In genomic region chr5:135215617-135215995, GRCh38 we compare ENCODE assay signal across 27 cellular contexts.
A peak's percentile ranks its signal among the peaks of the same experiment; 100 is the strongest.
DNase-seq lines count a peak whose midpoint lies in the region; ATAC-seq, FAIRE-seq and TF ChIP-seq lines count a peak whose summit lies in the region.
"Had no signal": no experiment of that assay in that cellular context is flagged by ENCODE, and none has a peak within 500 bp of the region (broad histone marks: within the 10 kb centered on the region; RNA-seq: fewer than 3 reads in every experiment).

No MANE protein-coding gene starts in this region.

- H3K9me3 Mint-ChIP-seq in activated CD8-positive, alpha-beta memory T cell treated with anti-CD3 and anti-CD28 coated beads, Interleukin-2, amount 10 ng/mL, durations not matched to agents 7 days and 5 days (ENCODE audit: low read depth): no peaks in the 10 kb centered on the region
- no peaks in the 10 kb centered on the region for H3K9me3 Mint-ChIP-seq in stimulated activated naive B cell treated with anti-CD40 and anti-IgM and Interleukin-4, amounts not matched to agents 10 μg/mL and 1 μg/mL and 100 μg/mL, for 72 hours
- H3K9me3 Mint-ChIP-seq in effector memory CD8-positive, alpha-beta T cell: no peaks in the 10 kb centered on the region
- H3K9me3 Mint-ChIP-seq: activated naive CD4-positive, alpha-beta T cell treated with anti-CD3 and anti-CD28 coated beads, Interleukin-2, amount 10 ng/mL, durations not matched to agents 7 days and 5 days; activated T-cell treated with anti-CD3 and anti-CD28 coated beads, Interleukin-2, amount 50 U/mL, for 72 hours; GM23338; HFFc6 had no signal

- TF ChIP-seq POLR2A in HepG2 (IDR thresholded peaks at IDR 0.05; ENCODE audit: insufficient read depth in 1 of 2, low read depth in 2 of 2, low read length in 2 of 2): no peak

- no peak overlapping the region for H2AFZ ChIP-seq in HepG2 (ENCODE audit: low read length)
- H2AFZ ChIP-seq: GM23338 had no signal

- no peak overlapping the region for H3K27ac ChIP-seq in HepG2 (ENCODE audit: extremely low read length, insufficient read depth, low read length)
- H3K27ac ChIP-seq: brain microvascular endothelial cell, psoas muscle, sigmoid colon, SJSA1, VCaP had no signal

- H3K4me2 ChIP-seq in HepG2 (ENCODE audit: low read depth, low read length): no peak overlapping the region
- H3K4me2 ChIP-seq: GM23338 had no signal

- TF ChIP-seq CTCF in HepG2 (CRISPR knock-in tag; IDR thresholded peaks at IDR 0.05): no peak

- H3K79me2 ChIP-seq in HepG2 (ENCODE audit: insufficient read depth, low read length): no peaks in the 10 kb centered on the region

- CTCF ChIA-PET in activated CD8-positive, alpha-beta memory T cell treated with anti-CD3 and anti-CD28 coated beads, Interleukin-2, amount 10 ng/mL, durations not matched to agents 7 days and 5 days (lab: Charles Lee): no interaction called here
- CTCF ChIA-PET in HepG2 (lab: Yijun Ruan, JAX; ENCODE audit: low intra/inter-chr PET ratio, low total read pairs): no interaction called here

- peaks cover 11% of the 10 kb centered on the region for H3K27me3 Mint-ChIP-seq in activated CD8-positive, alpha-beta memory T cell treated with anti-CD3 and anti-CD28 coated beads, Interleukin-2, amount 10 ng/mL, durations not matched to agents 7 days and 5 days
- peaks cover 10 to 14% of the 10 kb centered on the region in 2 donors for H3K27me3 Mint-ChIP-seq in stimulated activated naive B cell treated with anti-CD40 and anti-IgM and Interleukin-4, amounts not matched to agents 10 μg/mL and 1 μg/mL and 100 μg/mL, for 72 hours
- peaks cover 22 to 46% of the 10 kb centered on the region in 2 donors for H3K27me3 Mint-ChIP-seq in effector memory CD8-positive, alpha-beta T cell

- ATAC-seq in activated CD8-positive, alpha-beta memory T cell treated with anti-CD3 and anti-CD28 coated beads, Interleukin-2, amount 10 ng/mL, durations not matched to agents 7 days and 5 days: no peak
- ATAC-seq in HepG2: peak; percentile 30; the same call in 2 of the 3 replicates
- no peak for ATAC-seq in stimulated activated naive B cell treated with anti-CD40 and anti-IgM and Interleukin-4, amounts not matched to agents 10 μg/mL and 1 μg/mL and 100 μg/mL, for 72 hours (replicated peaks)
- ATAC-seq in HG02623 (IDR thresholded peaks at IDR 0.05; ENCODE audit: unreplicated experiment): no peak
- ATAC-seq in effector memory CD8-positive, alpha-beta T cell (replicated peaks): no peak
- ATAC-seq: activated T-cell treated with anti-CD3 and anti-CD28 coated beads, Interleukin-2, amount 50 U/mL, for 72 hours; GM23338; psoas muscle had no signal

- TF ChIP-seq EP300 in HepG2 (IDR thresholded peaks at IDR 0.05; ENCODE audit: low read depth in 2 of 2, low read length in 2 of 2) (no peak), HepG2 (CRISPR knock-in tag; IDR thresholded peaks at IDR 0.05; ENCODE audit: borderline replicate concordance) (no peak)

- no peak for TF ChIP-seq RAD21 in HepG2 (CRISPR knock-in tag; IDR thresholded peaks at IDR 0.05)

- intact Hi-C loops in HepG2 (cut with micrococcal nuclease; ENCODE audit: unreplicated experiment): no loop called here

- H3K36me3 ChIP-seq in HepG2 (replicated peaks in 1 of 2; ENCODE audit: control insufficient read depth in 1 of 2, insufficient read depth in 2 of 2, low read length in 2 of 2): no peaks in the 10 kb centered on the region
- H3K36me3 ChIP-seq: brain microvascular endothelial cell, sigmoid colon, SJSA1 had no signal

- BruUV-seq in HepG2 (replicated peaks; lab: Mats Ljungman, UMichigan): no TSS peak

- H3K4me3 ChIP-seq in HepG2 (replicated peaks in 1 of 3; ENCODE audit: insufficient read depth in 1 of 3, low read depth in 2 of 3, low read length in 3 of 3): no peak overlapping the region
- H3K4me3 ChIP-seq: GM23338, psoas muscle, sigmoid colon, SJSA1 had no signal

- WGBS in HepG2 (ENCODE audit: low lambda C conversion rate): 77% methylated on average over 4 of the region's 4 CpGs

- no peak for FAIRE-seq in HepG2 (lab: Jason Lieb, UNC)

- no peaks in the 10 kb centered on the region for H3K9me3 ChIP-seq in HepG2 (ENCODE audit: low read length)
- H3K9me3 ChIP-seq: psoas muscle, sigmoid colon, SJSA1 had no signal

- POLR2A ChIA-PET in HepG2 (lab: Yijun Ruan, JAX): no interaction called here

- H3K27me3 ChIP-seq in HepG2 (ENCODE audit: control insufficient read depth in 1 of 2, insufficient read depth in 2 of 2, low read length in 2 of 2): no peaks in the 10 kb centered on the region
- H3K27me3 ChIP-seq: brain microvascular endothelial cell, sigmoid colon, SJSA1 had no signal

- no peak overlapping the region for H3K4me3 Mint-ChIP-seq in activated CD8-positive, alpha-beta memory T cell treated with anti-CD3 and anti-CD28 coated beads, Interleukin-2, amount 10 ng/mL, durations not matched to agents 7 days and 5 days
- H3K4me3 Mint-ChIP-seq in stimulated activated naive B cell treated with anti-CD40 and anti-IgM and Interleukin-4, amounts not matched to agents 10 μg/mL and 1 μg/mL and 100 μg/mL, for 72 hours: no peak overlapping the region
- H3K4me3 Mint-ChIP-seq in effector memory CD8-positive, alpha-beta T cell: no peak overlapping the region
- H3K4me3 Mint-ChIP-seq: activated naive CD4-positive, alpha-beta T cell treated with anti-CD3 and anti-CD28 coated beads, Interleukin-2, amount 10 ng/mL, durations not matched to agents 7 days and 5 days; activated T-cell treated with anti-CD3 and anti-CD28 coated beads, Interleukin-2, amount 50 U/mL, for 72 hours; GM23338; HFFc6; immature natural killer cell had no signal

- no peaks in the 10 kb centered on the region for H3K4me1 Mint-ChIP-seq in activated CD8-positive, alpha-beta memory T cell treated with anti-CD3 and anti-CD28 coated beads, Interleukin-2, amount 10 ng/mL, durations not matched to agents 7 days and 5 days
- H3K4me1 Mint-ChIP-seq in stimulated activated naive B cell treated with anti-CD40 and anti-IgM and Interleukin-4, amounts not matched to agents 10 μg/mL and 1 μg/mL and 100 μg/mL, for 72 hours: no peaks in the 10 kb centered on the region
- H3K4me1 Mint-ChIP-seq in effector memory CD8-positive, alpha-beta T cell (ENCODE audit: low read depth in 2 of 2): no peaks in the 10 kb centered on the region
- H3K4me1 Mint-ChIP-seq: activated naive CD4-positive, alpha-beta T cell treated with anti-CD3 and anti-CD28 coated beads, Interleukin-2, amount 10 ng/mL, durations not matched to agents 7 days and 5 days; immature natural killer cell had no signal

- H3K4me1 ChIP-seq in HepG2 (ENCODE audit: insufficient read depth, low read length): peaks cover 19% of the 10 kb centered on the region

- in situ Hi-C loops in HepG2 (cut with HindIII; ENCODE audit: extremely low pct_ligation_motif_present, low pct_unique_long_range_greater_than_20kb): no loop called here

- H3K36me3 Mint-ChIP-seq in activated CD8-positive, alpha-beta memory T cell treated with anti-CD3 and anti-CD28 coated beads, Interleukin-2, amount 10 ng/mL, durations not matched to agents 7 days and 5 days: no peaks in the 10 kb centered on the region
- H3K36me3 Mint-ChIP-seq in stimulated activated naive B cell treated with anti-CD40 and anti-IgM and Interleukin-4, amounts not matched to agents 10 μg/mL and 1 μg/mL and 100 μg/mL, for 72 hours: no peaks in the 10 kb centered on the region
- H3K36me3 Mint-ChIP-seq in effector memory CD8-positive, alpha-beta T cell (ENCODE audit: insufficient read depth): no peaks in the 10 kb centered on the region
- H3K36me3 Mint-ChIP-seq: activated naive CD4-positive, alpha-beta T cell treated with anti-CD3 and anti-CD28 coated beads, Interleukin-2, amount 10 ng/mL, durations not matched to agents 7 days and 5 days; immature natural killer cell had no signal

- H3K27ac Mint-ChIP-seq in activated CD8-positive, alpha-beta memory T cell treated with anti-CD3 and anti-CD28 coated beads, Interleukin-2, amount 10 ng/mL, durations not matched to agents 7 days and 5 days: no peak overlapping the region
- H3K27ac Mint-ChIP-seq in stimulated activated naive B cell treated with anti-CD40 and anti-IgM and Interleukin-4, amounts not matched to agents 10 μg/mL and 1 μg/mL and 100 μg/mL, for 72 hours: peak overlapping the region; percentile 6
- no peak overlapping the region for H3K27ac Mint-ChIP-seq in effector memory CD8-positive, alpha-beta T cell
- H3K27ac Mint-ChIP-seq: activated naive CD4-positive, alpha-beta T cell treated with anti-CD3 and anti-CD28 coated beads, Interleukin-2, amount 10 ng/mL, durations not matched to agents 7 days and 5 days; activated T-cell treated with anti-CD3 and anti-CD28 coated beads, Interleukin-2, amount 50 U/mL, for 72 hours; GM23338; HFFc6; immature natural killer cell had no signal

- DNase-seq in D341Med (ENCODE audit: low spot score) (peak; percentile 2), HepG2 (ENCODE audit: low spot score) (no peak), DMS53 treated with DMSO at 0.1 percent for 48 hours (lab: John Stamatoyannopoulos, UW; ENCODE audit: unreplicated experiment) (no peak), amygdala (lab: John Stamatoyannopoulos, UW) (no peak)
- peak; percentile 25 for DNase-seq in activated CD8-positive, alpha-beta memory T cell treated with anti-CD3 and anti-CD28 coated beads, Interleukin-2, amount 10 ng/mL, durations not matched to agents 7 days and 5 days
- no peak for DNase-seq in stimulated activated naive B cell treated with anti-CD40 and anti-IgM and Interleukin-4, amounts not matched to agents 10 μg/mL and 1 μg/mL and 100 μg/mL, for 72 hours
- DNase-seq in effector memory CD8-positive, alpha-beta T cell: no peak
- DNase-seq: activated CD4-positive, alpha-beta T cell treated with anti-CD3 and anti-CD28 coated beads for 4 hours; activated naive CD4-positive, alpha-beta T cell treated with anti-CD3 and anti-CD28 coated beads, Interleukin-2, amount 10 ng/mL, durations not matched to agents 7 days and 5 days; activated T-cell treated with anti-CD3 and anti-CD28 coated beads, Interleukin-2, amount 50 U/mL, for 72 hours; brain microvascular endothelial cell; DND-41; HFFc6; immature natural killer cell; KG1; NCI-H1092 treated with DMSO at 0.1 percent for 48 hours; NCI-H187; NCI-H510A; psoas muscle; RPMI8226; stimulated activated CD4-positive, alpha-beta T cell treated with anti-CD3 and anti-CD28 coated beads, Interleukin-4, amount 100 ng/mL, for 1 hour; T1000 had no signal

- no peaks in the 10 kb centered on the region for H4K20me1 ChIP-seq in HepG2 (ENCODE audit: insufficient read depth, low read length)

- no peak overlapping the region for H3K9ac ChIP-seq in HepG2 (ENCODE audit: insufficient read depth, low read depth, low read length)

TF ChIP-seq in HepG2, 621 proteins besides CTCF, POLR2A, EP300 and RAD21 (continues in another document):
- no peak for TF ChIP-seq TFDP2 (CRISPR knock-in tag; IDR thresholded peaks at IDR 0.05)
- TF ChIP-seq ZSCAN29 (CRISPR knock-in tag; conservative IDR thresholded peaks at IDR 0.05): no peak

Comparison
In these comparisons a context has a peak if more than half of its experiments do, and no peak if none do; other contexts are left out.
1. DNase-seq: peak in D341Med (single experiment) and activated CD8-positive, alpha-beta memory T cell treated with anti-CD3 and anti-CD28 coated beads, Interleukin-2, amount 10 ng/mL, durations not matched to agents 7 days and 5 days (single experiment); none in HepG2 (single experiment), stimulated activated naive B cell treated with anti-CD40 and anti-IgM and Interleukin-4, amounts not matched to agents 10 μg/mL and 1 μg/mL and 100 μg/mL, for 72 hours (single experiment), DMS53 treated with DMSO at 0.1 percent for 48 hours (single experiment), amygdala (0 of 56) and effector memory CD8-positive, alpha-beta T cell (0 of 3).